ENCODE assay signal across 20 cellular contexts in genomic region chr7:509426-509825, GRCh38. TPM values are rescaled to one million over a fixed set of nuclear protein-coding genes. Genes with fewer than 3 reads are reported as not detected.
DNase-seq lines count a peak whose midpoint lies in the region; ATAC-seq and TF ChIP-seq lines count a peak whose summit lies in the region.
"Had no signal": no experiment of that assay in that cellular context is flagged by ENCODE, and none has a peak within 500 bp of the region (broad histone marks: within the 10 kb centered on the region; RNA-seq: fewer than 3 reads in every experiment).

No MANE protein-coding gene starts in this region.

- H3K36me3 ChIP-seq in lower lobe of right lung, result peaks cover 27% of the 10 kb centered on the region
- H3K36me3 ChIP-seq in sigmoid colon, result peaks cover 8 to 61% (median 16%) of the 10 kb centered on the region in 4 donors
- H3K36me3 ChIP-seq: SJCRH30 had no signal

- TF ChIP-seq CTCF in coronary artery (IDR thresholded peaks at IDR 0.05) (no peak), lower lobe of right lung (IDR thresholded peaks at IDR 0.05) (no peak), sigmoid colon (IDR thresholded peaks at IDR 0.05) (no peak), Calu3 (IDR thresholded peaks at IDR 0.05; ENCODE audit: unreplicated experiment) (no peak)

- H3K9me3 Mint-ChIP-seq in activated naive CD4-positive, alpha-beta T cell treated with anti-CD3 and anti-CD28 coated beads, Interleukin-2, amount 10 ng/mL, durations not matched to agents 7 days and 5 days, result no peaks in the 10 kb centered on the region
- H3K9me3 Mint-ChIP-seq in Calu3 (ENCODE audit: low read depth, unreplicated experiment), result no peaks in the 10 kb centered on the region

- no peak for TF ChIP-seq EP300 in sigmoid colon (IDR thresholded peaks at IDR 0.05)

- peak overlapping the region; percentile 13 to 100 for H3K27ac ChIP-seq in coronary artery
- no peak overlapping the region for H3K27ac ChIP-seq in lower lobe of right lung
- no peak overlapping the region for H3K27ac ChIP-seq in sigmoid colon
- H3K27ac ChIP-seq: GM23248, SJCRH30 had no signal

- H3K4me3 Mint-ChIP-seq in activated naive CD4-positive, alpha-beta T cell treated with anti-CD3 and anti-CD28 coated beads, Interleukin-2, amount 10 ng/mL, durations not matched to agents 7 days and 5 days, result no peak overlapping the region
- no peak overlapping the region for H3K4me3 Mint-ChIP-seq in Calu3 (ENCODE audit: low read depth, unreplicated experiment)

- no peaks in the 10 kb centered on the region for H3K9me3 ChIP-seq in lower lobe of right lung
- no peaks in the 10 kb centered on the region for H3K9me3 ChIP-seq in sigmoid colon
- H3K9me3 ChIP-seq: SJCRH30 had no signal

- H3K27me3 ChIP-seq in lower lobe of right lung (ENCODE audit: low read depth) (no peaks in the 10 kb centered on the region), sigmoid colon (no peaks in the 10 kb centered on the region)
- H3K27me3 ChIP-seq: SJCRH30 had no signal

- intact Hi-C loops in Right ventricle myocardium superior (cut with DNase I) (no loop called here), cardiac septum (cut with DNase I) (no loop called here), lower lobe of right lung (cut with DNase I) (no loop called here), sigmoid colon (cut with DNase I) (no loop called here), Calu3 (cut with micrococcal nuclease; ENCODE audit: unreplicated experiment) (loop anchor here (10.0 kb wide), 1 partner anchor 185 kb away; no protein-coding TSS in a partner anchor)

- peak; percentile 12 for DNase-seq in Right ventricle myocardium superior
- no peak for DNase-seq in cardiac septum (ENCODE audit: low spot score)
- DNase-seq in coronary artery (ENCODE audit: low spot score), result no peak
- DNase-seq in lower lobe of right lung, result peak; percentile 24
- DNase-seq in sigmoid colon, result peak; percentile 58
- no peak for DNase-seq in activated naive CD4-positive, alpha-beta T cell treated with anti-CD3 and anti-CD28 coated beads, Interleukin-2, amount 10 ng/mL, durations not matched to agents 7 days and 5 days
- no peak for DNase-seq in Calu3
- DNase-seq: DMS153, DND-41, GM23248, H7, NCI-H1048, NCI-H1417, NCI-H1694, NCI-H2029 treated with DMSO at 0.1 percent for 48 hours, NCI-H2227 treated with DMSO at 0.1 percent for 48 hours, NCI-H526 treated with DMSO at 0.1 percent for 48 hours, SJCRH30 had no signal

- WGBS in sigmoid colon, 2 donors, result 94 to 95% methylated on average over 13 of the region's 13 CpGs

- CTCF ChIA-PET in activated naive CD4-positive, alpha-beta T cell treated with anti-CD3 and anti-CD28 coated beads, Interleukin-2, amount 10 ng/mL, durations not matched to agents 7 days and 5 days (lab: Charles Lee), result no interaction called here
- CTCF ChIA-PET in Calu3 (lab: Charles Lee), result no interaction called here

- ATAC-seq in Right ventricle myocardium superior (ENCODE audit: poor library complexity) (no peak), lower lobe of right lung (no peak), GM19035 (IDR thresholded peaks at IDR 0.05; ENCODE audit: unreplicated experiment) (no peak)
- ATAC-seq: Panc1 had no signal

- H3K36me3 Mint-ChIP-seq in activated naive CD4-positive, alpha-beta T cell treated with anti-CD3 and anti-CD28 coated beads, Interleukin-2, amount 10 ng/mL, durations not matched to agents 7 days and 5 days, result no peaks in the 10 kb centered on the region
- peaks cover 18% of the 10 kb centered on the region for H3K36me3 Mint-ChIP-seq in Calu3 (ENCODE audit: insufficient read depth, unreplicated experiment)

- H3K4me1 ChIP-seq in lower lobe of right lung (peaks cover 28% of the 10 kb centered on the region), sigmoid colon (peaks cover 0 to 36% (median 28%) of the 10 kb centered on the region in 4 donors)
- H3K4me1 ChIP-seq: SJCRH30 had no signal

- H3K27me3 Mint-ChIP-seq in activated naive CD4-positive, alpha-beta T cell treated with anti-CD3 and anti-CD28 coated beads, Interleukin-2, amount 10 ng/mL, durations not matched to agents 7 days and 5 days, result peaks cover 8% of the 10 kb centered on the region
- H3K27me3 Mint-ChIP-seq in Calu3 (ENCODE audit: unreplicated experiment), result peaks cover 31% of the 10 kb centered on the region

- H3K4me3 ChIP-seq in coronary artery, result no peak overlapping the region
- no peak overlapping the region for H3K4me3 ChIP-seq in lower lobe of right lung
- H3K4me3 ChIP-seq in sigmoid colon, result no peak overlapping the region
- H3K4me3 ChIP-seq: GM23248, SJCRH30 had no signal

- BruUV-seq in Calu3 (replicated peaks; lab: Mats Ljungman, UMichigan), result no TSS peak

- H3K27ac Mint-ChIP-seq in activated naive CD4-positive, alpha-beta T cell treated with anti-CD3 and anti-CD28 coated beads, Interleukin-2, amount 10 ng/mL, durations not matched to agents 7 days and 5 days, result no peak overlapping the region
- H3K27ac Mint-ChIP-seq in Calu3 (ENCODE audit: unreplicated experiment), result no peak overlapping the region

- no peaks in the 10 kb centered on the region for H3K4me1 Mint-ChIP-seq in activated naive CD4-positive, alpha-beta T cell treated with anti-CD3 and anti-CD28 coated beads, Interleukin-2, amount 10 ng/mL, durations not matched to agents 7 days and 5 days
- H3K4me1 Mint-ChIP-seq in Calu3 (ENCODE audit: low read depth, unreplicated experiment), result peaks cover 22% of the 10 kb centered on the region

- TF ChIP-seq POLR2A in sigmoid colon (IDR thresholded peaks at IDR 0.05), result no peak

RNA-seq across cellular contexts. Expression of gene PDGFA, which starts 10.2 kb away (rescaled TPM):
- total RNA-seq in Right ventricle myocardium superior (34.5 TPM), cardiac septum (38.9 TPM), lower lobe of right lung (27.1 TPM), sigmoid colon (10 to 100 TPM; 33.9 to 38.5 (median 36.9) TPM), Calu3 (2022) (4.5 and 6.4 TPM in 2 replicates)
- 10 to 100 TPM; 19.7 to 21.6 (median 20.0) TPM for polyA plus RNA-seq in sigmoid colon

Comparison
In these comparisons a context has a peak if more than half of its experiments do, and no peak if none do; other contexts are left out.
1. DNase-seq: peak in Right ventricle myocardium superior (single experiment), lower lobe of right lung (single experiment) and sigmoid colon (single experiment); none in cardiac septum (single experiment), coronary artery (single experiment), activated naive CD4-positive, alpha-beta T cell treated with anti-CD3 and anti-CD28 coated beads, Interleukin-2, amount 10 ng/mL, durations not matched to agents 7 days and 5 days (single experiment) and Calu3 (single experiment).
2. H3K27ac ChIP-seq: peak in coronary artery (2 of 2); none in lower lobe of right lung (single experiment) and sigmoid colon (0 of 4).